8 cellular contexts compared by ENCODE assay signal in the genomic region with DNA sequence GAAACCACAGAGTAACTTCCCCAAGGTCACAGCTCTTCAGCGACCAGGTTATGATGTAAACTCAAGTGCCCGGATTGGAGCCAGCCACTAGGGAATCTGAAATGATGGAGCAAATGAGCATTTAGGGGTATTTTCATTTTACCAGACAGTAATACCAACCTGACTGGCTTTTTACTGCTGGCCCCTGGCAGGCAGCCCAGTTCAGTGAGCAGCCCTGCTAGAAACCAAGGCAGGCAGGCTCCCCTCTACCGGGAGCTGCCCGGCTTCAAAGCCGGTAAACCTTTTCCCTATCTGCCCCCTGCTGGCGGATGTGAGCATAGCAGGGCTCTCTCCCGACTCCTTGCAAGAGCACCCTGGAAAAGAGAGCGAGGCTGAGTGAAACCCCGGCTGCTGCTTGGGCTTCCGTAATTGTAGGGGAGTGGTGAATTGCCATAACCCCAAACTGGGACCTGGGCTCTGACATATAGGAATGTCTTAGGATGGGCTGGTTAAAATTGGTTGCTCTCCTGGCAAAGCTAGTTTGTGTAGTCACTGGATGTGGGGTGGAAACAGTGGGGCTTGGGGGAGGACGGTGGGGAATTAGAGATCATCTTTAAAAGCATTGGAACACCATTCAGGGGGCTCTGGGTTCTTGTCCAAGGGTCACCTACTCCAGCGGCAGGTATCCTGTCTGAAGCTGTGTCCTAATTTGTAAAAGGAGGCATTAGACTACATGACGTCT.
DNase-seq lines count a peak whose midpoint lies in the region; ATAC-seq, FAIRE-seq and TF ChIP-seq lines count a peak whose summit lies in the region.

No MANE protein-coding gene starts in this region.

- peak; percentile 94 for DNase-seq in Calu3
- peak; percentile 1 for DNase-seq in NCI-H2196 treated with DMSO at 0.1 percent for 48 hours (lab: John Stamatoyannopoulos, UW; ENCODE audit: unreplicated experiment)
- DNase-seq in WTC11 (ENCODE audit: low spot score), result peak; percentile 98
- peak; percentile 80 for DNase-seq in bronchial epithelial cell (ENCODE audit: low read depth)
- DNase-seq in kidney, result peak; percentile 94
- DNase-seq in stimulated activated CD4-positive, alpha-beta T cell treated with anti-CD3 and anti-CD28 coated beads, Interleukin-1b, Interleukin-23, amount 100 ng/mL, for 1 hour (ENCODE audit: low read depth in 2 of 2), result peak; percentile 13 to 64

- ATAC-seq in HG02588 (IDR thresholded peaks at IDR 0.05; ENCODE audit: unreplicated experiment), result peak; percentile 71
- peak; percentile 97 for ATAC-seq in WTC11
- no peak for ATAC-seq in GM21717 (IDR thresholded peaks at IDR 0.05; ENCODE audit: unreplicated experiment)

- H3K4me3 Mint-ChIP-seq in Calu3 (ENCODE audit: low read depth, unreplicated experiment) (no peak overlapping the region), WTC11 (no peak overlapping the region)

- no peak overlapping the region for H3K9ac ChIP-seq in kidney (ENCODE audit: low read length in 2 of 2)

- intact Hi-C loops in Calu3 (cut with micrococcal nuclease; ENCODE audit: unreplicated experiment) (loop anchor here (1.0 kb wide), 2 partner anchors 29 to 190 kb away; no protein-coding TSS in a partner anchor), kidney (cut with DNase I) (no loop called here)

- no peaks in the 10 kb centered on the region for H3K36me3 ChIP-seq in bronchial epithelial cell (ENCODE audit: control insufficient read depth, insufficient read depth, low read length)
- no peaks in the 10 kb centered on the region for H3K36me3 ChIP-seq in kidney (ENCODE audit: control insufficient read depth in 1 of 2, insufficient read depth in 2 of 2, low read length in 2 of 2)

- TF ChIP-seq CTCF in Calu3 (IDR thresholded peaks at IDR 0.05; ENCODE audit: unreplicated experiment), result peak; percentile 98
- peak; percentile 96 for TF ChIP-seq CTCF in WTC11 (IDR thresholded peaks at IDR 0.05)
- peak; percentile 97 for TF ChIP-seq CTCF in bronchial epithelial cell (IDR thresholded peaks at IDR 0.05; ENCODE audit: insufficient read depth, low read length, severe bottlenecking)
- TF ChIP-seq CTCF in kidney (IDR thresholded peaks at IDR 0.05; ENCODE audit: borderline replicate concordance, extremely low read depth, insufficient read depth), result peak; percentile 86

- H3K4me3 ChIP-seq in bronchial epithelial cell (ENCODE audit: low read depth, low read length), result no peak overlapping the region
- no peak overlapping the region for H3K4me3 ChIP-seq in kidney (ENCODE audit: low read length in 2 of 2)

- no peaks in the 10 kb centered on the region for H3K9me3 Mint-ChIP-seq in Calu3 (ENCODE audit: low read depth, unreplicated experiment)
- H3K9me3 Mint-ChIP-seq in WTC11, result no peaks in the 10 kb centered on the region

- no peaks in the 10 kb centered on the region for H3K4me1 ChIP-seq in kidney (ENCODE audit: control insufficient read depth in 1 of 2, insufficient read depth in 1 of 2, low read depth in 1 of 2, low read length in 2 of 2)

- CTCF ChIA-PET in Calu3 (lab: Charles Lee) (interaction anchor here (0.6 to 2.7 kb wide), 14 partner anchors 9 to 955 kb away, joined by 3 to 41 read pairs (median 4); no protein-coding TSS in a partner anchor), WTC11 (lab: Charles Lee) (interaction anchor here (0.6 to 3.0 kb wide), 40 partner anchors 9 to 344 kb away, joined by 3 to 103 read pairs (median 4); partner anchors contain the start of gene GLDN)

- no peaks in the 10 kb centered on the region for H3K27me3 ChIP-seq in bronchial epithelial cell (ENCODE audit: control insufficient read depth, insufficient read depth, low read length)

- H3K27ac Mint-ChIP-seq in Calu3 (ENCODE audit: unreplicated experiment) (no peak overlapping the region), WTC11 (no peak overlapping the region)

- H3K4me1 Mint-ChIP-seq in Calu3 (ENCODE audit: low read depth, unreplicated experiment), result no peaks in the 10 kb centered on the region
- H3K4me1 Mint-ChIP-seq in WTC11, result peaks cover 20% of the 10 kb centered on the region

- H3K9me3 ChIP-seq in kidney (ENCODE audit: control insufficient read depth in 1 of 2, low read length in 2 of 2), result no peaks in the 10 kb centered on the region

- POLR2A ChIA-PET in WTC11 (lab: Charles Lee), result interaction anchor here (1.0 kb wide), 1 partner anchor 29 kb away, joined by 3 read pairs; no protein-coding TSS in a partner anchor

- H3K27ac ChIP-seq in kidney (ENCODE audit: low read depth in 2 of 2, low read length in 2 of 2), result no peak overlapping the region

- FAIRE-seq in bronchial epithelial cell (lab: Jason Lieb, UNC) (no peak), kidney (lab: Jason Lieb, UNC) (no peak)

- H3K27me3 Mint-ChIP-seq in Calu3 (ENCODE audit: unreplicated experiment) (peaks cover 63% of the 10 kb centered on the region), WTC11 (ENCODE audit: low read depth) (no peaks in the 10 kb centered on the region; the same call in 1 of the 2 replicates)

- H3K36me3 Mint-ChIP-seq in Calu3 (ENCODE audit: insufficient read depth, unreplicated experiment) (no peaks in the 10 kb centered on the region), WTC11 (no peaks in the 10 kb centered on the region)

- BruUV-seq in Calu3 (replicated peaks; lab: Mats Ljungman, UMichigan), result no TSS peak

TF ChIP-seq in WTC11, 78 proteins besides CTCF, POLR2A, EP300 and RAD21:
- TF ChIP-seq ATF1 (CRISPR knock-in tag; IDR thresholded peaks at IDR 0.05) (no peak), ZNF532 (CRISPR knock-in tag; IDR thresholded peaks at IDR 0.05; ENCODE audit: borderline replicate concordance) (no peak), USF1 (CRISPR knock-in tag; IDR thresholded peaks at IDR 0.05) (no peak), TCF7 (CRISPR knock-in tag; IDR thresholded peaks at IDR 0.05; ENCODE audit: low read depth) (no peak), ZSCAN18 (CRISPR knock-in tag; IDR thresholded peaks at IDR 0.05) (no peak), MAX (CRISPR knock-in tag; IDR thresholded peaks at IDR 0.05) (no peak), JAZF1 (CRISPR knock-in tag; IDR thresholded peaks at IDR 0.05) (no peak), NFYB (CRISPR knock-in tag; conservative IDR thresholded peaks at IDR 0.05; ENCODE audit: low read depth) (no peak)

Comparison
In these comparisons a context has a peak if more than half of its experiments do, and no peak if none do; other contexts are left out.
1. DNase-seq: peak in every context shown above with its lines; median percentile 98 in WTC11; 94 in Calu3; 94 in kidney; 80 in bronchial epithelial cell; 38 in stimulated activated CD4-positive, alpha-beta T cell treated with anti-CD3 and anti-CD28 coated beads, Interleukin-1b, Interleukin-23, amount 100 ng/mL, for 1 hour; 1 in NCI-H2196 treated with DMSO at 0.1 percent for 48 hours.